26 cellular contexts compared by ENCODE assay signal in the genomic region with DNA sequence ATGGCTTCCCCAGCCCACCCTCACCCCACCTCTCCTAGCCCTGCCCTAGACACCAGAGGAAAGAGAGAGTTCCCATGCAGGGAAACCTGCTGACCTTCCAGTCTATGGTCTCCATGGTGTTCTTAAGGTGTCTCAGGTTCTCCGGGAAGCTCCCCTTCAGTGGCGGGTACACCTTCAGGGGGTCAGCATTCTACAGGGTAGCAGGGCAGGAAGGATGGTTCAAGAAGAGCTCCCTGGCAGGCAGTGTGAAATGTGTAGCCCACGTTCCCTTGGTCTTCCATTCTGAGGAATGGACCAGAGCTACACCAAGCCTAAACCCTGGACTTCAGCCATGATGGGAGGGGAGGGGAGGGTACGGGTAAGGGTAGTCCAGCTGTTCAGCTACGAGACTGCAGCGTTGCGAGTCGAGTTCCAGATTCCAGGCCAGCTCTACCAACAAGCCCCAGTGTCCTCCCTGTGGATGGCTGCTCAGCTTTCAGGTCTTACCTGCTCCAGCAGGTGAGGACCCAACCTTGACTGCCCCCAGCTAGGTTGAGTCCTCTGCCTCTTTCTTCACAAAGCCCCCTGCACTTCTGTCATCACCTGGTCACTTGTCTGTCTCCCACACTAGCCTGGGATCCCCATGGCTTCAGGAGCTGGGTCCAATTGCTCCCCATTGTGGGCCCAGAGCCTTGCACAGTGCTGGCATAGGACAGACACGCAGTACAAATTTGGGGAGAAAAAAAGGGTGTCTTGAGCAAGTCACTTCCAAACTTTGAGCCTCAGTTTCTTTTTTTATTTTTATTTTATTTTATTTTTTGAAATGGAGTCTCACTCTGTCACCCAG. TPM values are rescaled to one million over a fixed set of nuclear protein-coding genes. Genes with fewer than 3 reads are reported as not detected.
A peak's percentile ranks its signal among the peaks of the same experiment; 100 is the strongest.
DNase-seq lines count a peak whose midpoint lies in the region; TF ChIP-seq lines count a peak whose summit lies in the region.
"Had no signal": no experiment of that assay in that cellular context is flagged by ENCODE, and none has a peak within 500 bp of the region (broad histone marks: within the 10 kb centered on the region; RNA-seq: fewer than 3 reads in every experiment).

No MANE protein-coding gene starts in this region.

- H3K9ac ChIP-seq in SU-DHL-6 (ENCODE audit: low read length) (no peak overlapping the region), mesenchymal stem cell (ENCODE audit: low read length) (no peak overlapping the region)

- peaks cover 3% of the 10 kb centered on the region for H3K4me1 ChIP-seq in osteoblast (ENCODE audit: insufficient read depth, low read length)
- peaks cover 2% of the 10 kb centered on the region for H3K4me1 ChIP-seq in BE2C
- peaks cover 4% of the 10 kb centered on the region for H3K4me1 ChIP-seq in mesenchymal stem cell (ENCODE audit: control insufficient read depth, insufficient read depth, low read depth, low read length)

- H4K20me1 ChIP-seq in SU-DHL-6 (ENCODE audit: low read depth, low read length) (peaks cover 8% of the 10 kb centered on the region; the same call in 1 of the 2 replicates), osteoblast (ENCODE audit: insufficient read depth, low read length) (no peaks in the 10 kb centered on the region)

- H3K4me3 Mint-ChIP-seq in chondrocyte (ENCODE audit: unreplicated experiment) = no peak overlapping the region

- H3K14ac ChIP-seq in mesenchymal stem cell (ENCODE audit: low read length in 2 of 2) = no peak overlapping the region

- no peak overlapping the region for H3K27ac Mint-ChIP-seq in chondrocyte (ENCODE audit: unreplicated experiment)

- H3K79me1 ChIP-seq in mesenchymal stem cell (replicated peaks; ENCODE audit: low read length, poor library complexity, severe bottlenecking) = no peaks in the 10 kb centered on the region

- H3K4me1 Mint-ChIP-seq in chondrocyte (ENCODE audit: low read depth) = peaks cover 7% of the 10 kb centered on the region

- peak; percentile 59 for TF ChIP-seq POLR2A in GM15510 (IDR thresholded peaks at IDR 0.05; ENCODE audit: borderline replicate concordance, extremely low read depth, insufficient read length)

- no peak overlapping the region for H2AK5ac ChIP-seq in mesenchymal stem cell (ENCODE audit: low read length, severe bottlenecking)

- H2BK15ac ChIP-seq in mesenchymal stem cell (ENCODE audit: low read depth, poor library complexity, severe bottlenecking) = no peak overlapping the region

- H3K27me3 Mint-ChIP-seq in chondrocyte (ENCODE audit: low read depth) = no peaks in the 10 kb centered on the region

- no peaks in the 10 kb centered on the region for H3K9me2 ChIP-seq in SU-DHL-6 (replicated peaks; ENCODE audit: insufficient read depth, low read length)

- WGBS in mesenchymal stem cell = 94% methylated on average over 8 of the region's 9 CpGs

- peaks cover 72% of the 10 kb centered on the region for H3F3A ChIP-seq in SU-DHL-6 (ENCODE audit: insufficient read depth)

- no peaks in the 10 kb centered on the region for H3K27me3 ChIP-seq in SU-DHL-6 (ENCODE audit: low read length)
- H3K27me3 ChIP-seq in osteoblast (ENCODE audit: insufficient read depth, low read length) = no peaks in the 10 kb centered on the region
- no peaks in the 10 kb centered on the region for H3K27me3 ChIP-seq in BE2C
- H3K27me3 ChIP-seq in mesenchymal stem cell (ENCODE audit: control insufficient read depth in 1 of 2, insufficient read depth in 1 of 2, low read length in 2 of 2) = no peaks in the 10 kb centered on the region
- H3K27me3 ChIP-seq: gastrocnemius medialis, neutrophil, SJSA1, testis had no signal

- no peak overlapping the region for H3K18ac ChIP-seq in mesenchymal stem cell (ENCODE audit: low read depth in 1 of 2, low read length in 2 of 2)

- no peak overlapping the region for H3K4ac ChIP-seq in mesenchymal stem cell (ENCODE audit: low read depth in 1 of 2, low read length in 2 of 2)

- H2AFZ ChIP-seq in SU-DHL-6 (ENCODE audit: low read depth, low read length, severe bottlenecking) = no peak overlapping the region
- H2AFZ ChIP-seq in osteoblast (ENCODE audit: low read length) = no peak overlapping the region
- H2AFZ ChIP-seq in mesenchymal stem cell (ENCODE audit: low read depth, low read length) = no peak overlapping the region

- H3K79me2 ChIP-seq in SU-DHL-6 (ENCODE audit: insufficient read depth, low read length) (peaks cover 28% of the 10 kb centered on the region), osteoblast (ENCODE audit: insufficient read depth, low read length) (no peaks in the 10 kb centered on the region)

- H3K23ac ChIP-seq in mesenchymal stem cell (ENCODE audit: low read length in 2 of 2) = no peak overlapping the region

- peaks cover 7% of the 10 kb centered on the region for H3K36me3 Mint-ChIP-seq in chondrocyte (ENCODE audit: low read depth)

- H3K27ac ChIP-seq in SU-DHL-6 (ENCODE audit: low read depth, low read length) = peak overlapping the region; percentile 11; the same call in 1 of the 2 replicates
- no peak overlapping the region for H3K27ac ChIP-seq in osteoblast (ENCODE audit: low read depth, low read length)
- H3K27ac ChIP-seq in mesenchymal stem cell (ENCODE audit: low read length, poor library complexity, severe bottlenecking) = no peak overlapping the region
- H3K27ac ChIP-seq: 22Rv1, gastrocnemius medialis, neutrophil, prostate gland, SJSA1, testis had no signal

- no peaks in the 10 kb centered on the region for H3K9me3 Mint-ChIP-seq in chondrocyte (ENCODE audit: low read depth)

- H3K36me3 ChIP-seq in SU-DHL-6 (ENCODE audit: low read length) (peaks cover 12% of the 10 kb centered on the region), osteoblast (ENCODE audit: insufficient read depth, low read length) (peaks cover 9% of the 10 kb centered on the region), BE2C (no peaks in the 10 kb centered on the region; the same call in 1 of the 2 replicates), mesenchymal stem cell (ENCODE audit: control insufficient read depth in 1 of 2, insufficient read depth in 2 of 2, low read depth in 1 of 2, low read length in 2 of 2) (peaks cover 31 to 49% of the 10 kb centered on the region in 2 experiments)
- H3K36me3 ChIP-seq: prostate gland had no signal

- H2BK12ac ChIP-seq in mesenchymal stem cell (ENCODE audit: low read length in 2 of 2) = no peak overlapping the region

- no peak overlapping the region for H2BK120ac ChIP-seq in mesenchymal stem cell (ENCODE audit: low read depth, low read length)

- TF ChIP-seq CTCF in SU-DHL-6 (IDR thresholded peaks at IDR 0.05; ENCODE audit: insufficient read depth, low read length, poor library complexity, severe bottlenecking) (no peak), osteoblast (IDR thresholded peaks at IDR 0.05; ENCODE audit: extremely low read depth, low read depth, low read length) (no peak), BE2C (IDR thresholded peaks at IDR 0.05; ENCODE audit: low read depth, low read length) (no peak), chondrocyte (IDR thresholded peaks at IDR 0.05) (no peak)

- H3K9me3 ChIP-seq in SU-DHL-6 (ENCODE audit: insufficient read depth, low read length) = no peaks in the 10 kb centered on the region
- H3K9me3 ChIP-seq in osteoblast (ENCODE audit: low read depth, low read length) = no peaks in the 10 kb centered on the region
- H3K9me3 ChIP-seq in BE2C = no peaks in the 10 kb centered on the region
- no peaks in the 10 kb centered on the region for H3K9me3 ChIP-seq in mesenchymal stem cell (ENCODE audit: control insufficient read depth, low read length)
- H3K9me3 ChIP-seq: gastrocnemius medialis, neutrophil, prostate gland, SJSA1, testis had no signal

- H4K8ac ChIP-seq in mesenchymal stem cell (ENCODE audit: low read length) = no peak overlapping the region

- no peak overlapping the region for H3K4me2 ChIP-seq in SU-DHL-6 (ENCODE audit: low read depth, low read length, poor library complexity, severe bottlenecking)
- H3K4me2 ChIP-seq in osteoblast (ENCODE audit: insufficient read depth, low read length) = no peak overlapping the region
- no peak overlapping the region for H3K4me2 ChIP-seq in mesenchymal stem cell (ENCODE audit: low read length, poor library complexity, severe bottlenecking)

- H2BK5ac ChIP-seq in mesenchymal stem cell (ENCODE audit: low read depth, low read length, poor library complexity, severe bottlenecking) = no peak overlapping the region

- H3K4me3 ChIP-seq in SU-DHL-6 (ENCODE audit: insufficient read depth, low read length, poor library complexity, severe bottlenecking) = no peak overlapping the region
- no peak overlapping the region for H3K4me3 ChIP-seq in osteoblast (ENCODE audit: insufficient read depth, low read length)
- no peak overlapping the region for H3K4me3 ChIP-seq in BE2C (ENCODE audit: low read depth, low read length)
- H3K4me3 ChIP-seq in mesenchymal stem cell (ENCODE audit: insufficient read depth in 1 of 2, low read depth in 1 of 2, low read length in 2 of 2) = no peak overlapping the region
- H3K4me3 ChIP-seq: gastrocnemius medialis, prostate gland, SJSA1, testis had no signal

- H4K91ac ChIP-seq in mesenchymal stem cell (ENCODE audit: low read length) = no peak overlapping the region

- DNase-seq in DMS 273 (lab: John Stamatoyannopoulos, UW; ENCODE audit: unreplicated experiment) (peak; percentile 64), DMS 273 treated with DMSO at 0.1 percent for 48 hours (lab: John Stamatoyannopoulos, UW) (no peak), osteoblast (ENCODE audit: insufficient read length, low spot score, missing footprints) (peak; percentile 42), BE2C (no peak), mesenchymal stem cell (no peak), chondrocyte (ENCODE audit: low spot score) (no peak)
- DNase-seq: activated CD4-positive, CD25-positive, alpha-beta regulatory T cell treated with anti-CD3 and anti-CD28 coated beads, Interleukin-2, amount 50 U/mL, for 72 hours; activated CD8-positive, alpha-beta memory T cell treated with anti-CD3 and anti-CD28 coated beads for 24 hours; activated gamma-delta T cell; caudate nucleus; gastrocnemius medialis; GDM1; NCI-H1105; NCI-H2029 treated with DMSO at 0.1 percent for 48 hours; NCI-H2227 treated with DMSO at 0.1 percent for 48 hours; NCI-H69; RPMI8226; stimulated activated CD4-positive, alpha-beta T cell treated with anti-CD3 and anti-CD28 coated beads, Interleukin-15, amount 100 ng/mL, for 24 hours; stimulated activated naive CD8-positive, alpha-beta T cell treated with anti-CD3 and anti-CD28 coated beads, Interleukin-15, Interleukin-2, amounts not matched to agents 100 U/mL and 50 U/mL, for 24 hours; testis had no signal

RNA-seq across cellular contexts. Expression of a gene that starts 7.5 kb away (rescaled TPM):
- total RNA-seq in osteoblast (21.4 and 83.4 TPM in 2 replicates), chondrocyte (not detected in 3 replicates)
- 0.91 TPM for polyA plus RNA-seq in BE2C (2012; ENCODE audit: insufficient read depth, insufficient read length, low read depth)
- polyA plus RNA-seq in mesenchymal stem cell (2013, experiment 1 of 2) = 0.43 TPM
- polyA plus RNA-seq in mesenchymal stem cell (2013, experiment 2 of 2) = 0.36 TPM
- total RNA-seq: SJSA1 had no signal

RNA-seq across cellular contexts. Expression of a gene that starts 44.3 kb away (rescaled TPM):
- total RNA-seq in osteoblast (1,720 and 2,211 TPM in 2 replicates), chondrocyte (1,092 to 1,234 TPM (median 1,121 TPM) in 3 replicates)
- 2,025 TPM for polyA plus RNA-seq in BE2C (2012; ENCODE audit: insufficient read depth, insufficient read length, low read depth)
- polyA plus RNA-seq in mesenchymal stem cell (2013, experiment 1 of 2) = 3,588 TPM
- 3,623 TPM for polyA plus RNA-seq in mesenchymal stem cell (2013, experiment 2 of 2)

RNA-seq across cellular contexts. Expression of a gene that starts 47.7 kb away (rescaled TPM):
- total RNA-seq in osteoblast (12.3 and 12.4 TPM in 2 replicates), chondrocyte (19.0 to 24.6 TPM (median 20.8 TPM) in 3 replicates)
- 73.5 TPM for polyA plus RNA-seq in BE2C (2012; ENCODE audit: insufficient read depth, insufficient read length, low read depth)
- polyA plus RNA-seq in mesenchymal stem cell (2013, experiment 1 of 2) = 14.3 TPM
- polyA plus RNA-seq in mesenchymal stem cell (2013, experiment 2 of 2) = 13.1 TPM

Comparison
In these comparisons a context has a peak if more than half of its experiments do, and no peak if none do; other contexts are left out.
1. DNase-seq: peak in DMS 273 (single experiment) and osteoblast (single experiment); none in DMS 273 treated with DMSO at 0.1 percent for 48 hours (single experiment), BE2C (single experiment), mesenchymal stem cell (single experiment) and chondrocyte (single experiment).
2. RNA of a gene that starts 7.5 kb away (total RNA-seq): 21.4 to 83.4 TPM in osteoblast; not detected in chondrocyte; every median in the first group is over 10 times any median in the second.